37 cellular contexts compared by ENCODE assay signal in the genomic region with DNA sequence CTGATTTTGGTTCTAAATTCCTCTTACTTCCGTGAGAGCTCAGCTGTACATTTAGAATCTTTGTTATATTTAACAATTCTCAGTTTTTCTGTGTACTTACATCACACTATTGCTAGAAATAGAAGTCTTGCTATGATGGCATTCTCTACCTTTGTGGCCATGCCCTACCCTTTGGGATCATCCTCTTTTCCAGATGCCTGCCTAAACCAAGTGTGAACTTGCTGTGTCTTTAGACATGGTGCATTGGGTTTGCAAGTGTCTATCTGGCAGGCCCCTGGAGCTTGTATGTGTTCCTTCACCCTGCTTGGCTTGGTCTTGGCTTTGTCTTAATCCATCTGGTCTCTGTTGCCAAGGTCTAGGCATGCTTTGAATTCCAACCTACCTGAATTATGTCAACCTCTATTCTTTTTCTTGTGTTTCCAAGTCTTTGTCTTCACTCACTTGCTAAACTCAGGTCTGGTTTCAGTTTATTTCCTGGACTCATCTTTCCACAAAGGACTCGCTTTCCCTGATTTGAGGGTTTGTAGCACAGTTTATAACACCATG. TPM values are rescaled to one million over a fixed set of nuclear protein-coding genes. Genes with fewer than 3 reads are reported as not detected.
"Had no signal": no experiment of that assay in that cellular context is flagged by ENCODE, and none has a peak within 500 bp of the region (broad histone marks: within the 10 kb centered on the region; RNA-seq: fewer than 3 reads in every experiment).

No MANE protein-coding gene starts in this region.

- H3K36me3 Mint-ChIP-seq: stimulated activated memory B cell treated with anti-CD40 and anti-IgM and Interleukin-4, amounts not matched to agents 10 μg/mL and 1 μg/mL and 100 μg/mL, for 72 hours had no signal

- H3K9me3 ChIP-seq: gastrocnemius medialis, neutrophil, sigmoid colon had no signal

- H3K27ac ChIP-seq: esophagus muscularis mucosa, gastrocnemius medialis, neutrophil, sigmoid colon, tibial nerve, VCaP had no signal

- H3K4me1 Mint-ChIP-seq: central memory CD8-positive, alpha-beta T cell; nephron progenitor cell; stimulated activated memory B cell treated with anti-CD40 and anti-IgM and Interleukin-4, amounts not matched to agents 10 μg/mL and 1 μg/mL and 100 μg/mL, for 72 hours had no signal

- DNase-seq: activated CD4-positive, alpha-beta T cell treated with anti-CD3 and anti-CD28 coated beads for 48 hours; activated CD4-positive, alpha-beta T cell treated with anti-CD3 and anti-CD28 coated beads, Interleukin-2, amount 50 U/mL, for 48 hours; activated CD8-positive, alpha-beta memory T cell treated with anti-CD3 and anti-CD28 coated beads, Interleukin-2, amount 50 U/mL, for 48 hours; activated gamma-delta T cell; activated naive CD4-positive, alpha-beta T cell treated with anti-CD3 and anti-CD28 coated beads, Interleukin-2, amount 50 U/mL, for 16 hours; activated T-cell treated with anti-CD3 and anti-CD28 coated beads, Interleukin-2, amount 50 U/mL, for 24 hours; amniotic stem cell; dermis blood vessel endothelial cell; effector CD4-positive, alpha-beta T cell; glutamatergic neuron; left cardiac atrium; mammary epithelial cell; nephron progenitor cell; stimulated activated CD4-positive, alpha-beta T cell treated with anti-CD3 and anti-CD28 coated beads, Interleukin-1b, Interleukin-23, amount 100 ng/mL, for 48 hours; stimulated activated CD4-positive, alpha-beta T cell treated with anti-CD3 and anti-CD28 coated beads, Interleukin-4, amount 100 ng/mL, for 4 hours; stimulated activated CD8-positive, alpha-beta memory T cell treated with anti-CD3 and anti-CD28 coated beads, Interleukin-4, amount 100 ng/mL, for 48 hours; T-helper 9 cell had no signal

- H3K27ac Mint-ChIP-seq: activated T-cell treated with anti-CD3 and anti-CD28 coated beads, Interleukin-2, amount 50 U/mL, for 24 hours; nephron progenitor cell; stimulated activated memory B cell treated with anti-CD40 and anti-IgM and Interleukin-4, amounts not matched to agents 10 μg/mL and 1 μg/mL and 100 μg/mL, for 72 hours; T-helper 1 cell treated with Interleukin-12 subunit alpha and Interleukin-12 subunit beta and Interleukin-4 antibody, amounts not matched to agents 30 μg/mL and 1 μg/mL, for 36 hours had no signal

- H3K4me3 ChIP-seq: esophagus muscularis mucosa, gastrocnemius medialis, sigmoid colon, smooth muscle cell, tibial nerve had no signal

- H3K9me3 Mint-ChIP-seq: activated T-cell treated with anti-CD3 and anti-CD28 coated beads, Interleukin-2, amount 50 U/mL, for 24 hours; central memory CD8-positive, alpha-beta T cell had no signal

- H3K4me1 ChIP-seq: gastrocnemius medialis had no signal

- H3K27me3 ChIP-seq: esophagus muscularis mucosa, gastrocnemius medialis, sigmoid colon, tibial nerve had no signal

- ATAC-seq: activated CD4-positive, CD25-positive, alpha-beta regulatory T cell treated with anti-CD3 and anti-CD28 coated beads, Interleukin-2, amount 50 U/mL, for 24 hours; stimulated activated memory B cell treated with anti-CD40 and anti-IgM and Interleukin-4, amounts not matched to agents 10 μg/mL and 1 μg/mL and 100 μg/mL, for 72 hours had no signal

- H3K4me3 Mint-ChIP-seq: activated T-cell treated with anti-CD3 and anti-CD28 coated beads, Interleukin-2, amount 50 U/mL, for 24 hours; central memory CD8-positive, alpha-beta T cell; nephron progenitor cell; stimulated activated memory B cell treated with anti-CD40 and anti-IgM and Interleukin-4, amounts not matched to agents 10 μg/mL and 1 μg/mL and 100 μg/mL, for 72 hours; T-helper 1 cell treated with Interleukin-12 subunit alpha and Interleukin-12 subunit beta and Interleukin-4 antibody, amounts not matched to agents 30 μg/mL and 1 μg/mL, for 36 hours had no signal

- H3K36me3 ChIP-seq: esophagus muscularis mucosa, gastrocnemius medialis, neutrophil, sigmoid colon, tibial nerve had no signal

- H3K4me2 ChIP-seq: smooth muscle cell had no signal

RNA-seq across cellular contexts. Expression of a gene that starts 20.6 kb away (rescaled TPM):
- total RNA-seq: activated CD8-positive, alpha-beta memory T cell treated with anti-CD3 and anti-CD28 coated beads for 36 hours; bronchial epithelial cell; dermis blood vessel endothelial cell; esophagus muscularis mucosa; gastrocnemius medialis; left cardiac atrium; liver; mammary epithelial cell; mucosa of gallbladder; osteocyte; posterior vena cava; sigmoid colon; smooth muscle cell; temporal lobe; tibial nerve; urinary bladder had no signal
- polyA plus RNA-seq: keratinocyte, liver, mammary epithelial cell, smooth muscle cell, urinary bladder had no signal
